In the genomic region with DNA sequence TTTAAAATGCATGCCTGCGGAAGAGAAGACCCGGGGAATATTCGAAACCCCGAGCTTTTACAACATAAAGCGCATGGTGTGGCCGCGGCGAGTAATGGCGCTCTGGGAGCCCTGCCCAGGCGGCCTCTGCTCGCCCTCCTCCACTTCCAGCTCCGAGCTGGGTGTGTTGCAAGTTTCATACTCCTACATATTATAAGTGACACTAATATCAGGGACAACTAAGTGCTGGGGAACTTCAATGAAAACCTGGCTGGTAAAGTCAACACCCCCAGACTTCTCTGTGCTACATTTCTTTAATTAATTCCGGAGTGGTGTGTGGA, we compare ENCODE assay signal across 16 cellular contexts. TPM values are rescaled to one million over a fixed set of nuclear protein-coding genes. Genes with fewer than 3 reads are reported as not detected.
DNase-seq lines count a peak whose midpoint lies in the region; ATAC-seq and TF ChIP-seq lines count a peak whose summit lies in the region.
"Had no signal": no experiment of that assay in that cellular context is flagged by ENCODE, and none has a peak within 500 bp of the region (broad histone marks: within the 10 kb centered on the region; RNA-seq: fewer than 3 reads in every experiment).

No MANE protein-coding gene starts in this region.

- no peaks in the 10 kb centered on the region for H3K9me3 Mint-ChIP-seq in nephron
- H3K9me3 Mint-ChIP-seq: activated CD4-positive, alpha-beta T cell treated with anti-CD3 and anti-CD28 coated beads, Interleukin-2, amount 10 ng/mL, durations not matched to agents 7 days and 5 days had no signal

- H3K27ac Mint-ChIP-seq in nephron, result peak overlapping the region in 1 of 3 experiments; percentile 5
- H3K27ac Mint-ChIP-seq: activated CD4-positive, alpha-beta T cell treated with anti-CD3 and anti-CD28 coated beads, Interleukin-2, amount 10 ng/mL, durations not matched to agents 7 days and 5 days had no signal

- H3K4me3 ChIP-seq in MG63, result peak overlapping the region; percentile 29
- H3K4me3 ChIP-seq: breast epithelium had no signal

- H3K36me3 ChIP-seq in MG63, result peaks cover 36% of the 10 kb centered on the region
- H3K36me3 ChIP-seq: breast epithelium, Peyer's patch had no signal

- H3K27me3 ChIP-seq in MG63, result no peaks in the 10 kb centered on the region

- no peaks in the 10 kb centered on the region for H3K9me3 ChIP-seq in MG63
- H3K9me3 ChIP-seq: breast epithelium, Peyer's patch had no signal

- ATAC-seq in esophagus mucosa, result peak; percentile 23
- no peak for ATAC-seq in GM19467 (IDR thresholded peaks at IDR 0.05; ENCODE audit: unreplicated experiment)

- TF ChIP-seq CTCF in GM13976 (IDR thresholded peaks at IDR 0.05; ENCODE audit: borderline replicate concordance, control extremely low read depth, extremely low read depth, insufficient read depth, missing control alignments), result no peak
- TF ChIP-seq CTCF in nephron (IDR thresholded peaks at IDR 0.05; ENCODE audit: unreplicated experiment in 3 of 3), result no peak

- H3K4me3 Mint-ChIP-seq in nephron, result peak overlapping the region; percentile 51 to 68 (median 66)
- H3K4me3 Mint-ChIP-seq: activated CD4-positive, alpha-beta T cell treated with anti-CD3 and anti-CD28 coated beads, Interleukin-2, amount 10 ng/mL, durations not matched to agents 7 days and 5 days had no signal

- DNase-seq in GM13976 (ENCODE audit: low spot score) (peak; percentile 16), MG63 (peak; percentile 49), retina (no peak), germinal center (ENCODE audit: low spot score) (no peak)
- DNase-seq in activated naive CD4-positive, alpha-beta T cell treated with Interleukin-2 at 50 U/mL for 16 hours, result no peak
- DNase-seq: activated CD4-positive, alpha-beta T cell treated with anti-CD3 and anti-CD28 coated beads, Interleukin-2, amount 10 ng/mL, durations not matched to agents 7 days and 5 days; activated gamma-delta T cell treated with Interleukin-2 at 50 U/mL for 16 hours; NCI-H1417; NCI-H510A treated with DMSO at 0.1 percent for 48 hours; substantia nigra had no signal

- H3K27me3 Mint-ChIP-seq in nephron (ENCODE audit: low read depth), result peaks cover 100% of the 10 kb centered on the region

- H3K4me1 Mint-ChIP-seq in nephron, result peaks cover 18% of the 10 kb centered on the region

- no peaks in the 10 kb centered on the region for H3K36me3 Mint-ChIP-seq in nephron (ENCODE audit: low read depth)

- in situ Hi-C loops in GM13976 (cut with MboI; ENCODE audit: low sequenced_read_pairs, unreplicated experiment), result no loop called here

RNA-seq across cellular contexts. Expression of gene SIM2, which starts 11.8 kb away (rescaled TPM):
- 4.4 and 8.0 TPM in 2 replicates for total RNA-seq in MG63 (2014; rRNA removed; shearing (Covaris generic); ENCODE audit: low replicate concordance)
- 18.3 TPM for total RNA-seq in esophagus mucosa
- total RNA-seq: Peyer's patch; T-helper 2 cell treated with Interferon-gamma antibody and Interleukin-4, amounts not matched to agents 100 ng/mL and 5 ng/mL, for 36 hours had no signal

Comparison
In these comparisons a context has a peak if more than half of its experiments do, and no peak if none do; other contexts are left out.
1. DNase-seq: peak in GM13976 (single experiment) and MG63 (single experiment); none in retina (single experiment), germinal center (single experiment) and activated naive CD4-positive, alpha-beta T cell treated with Interleukin-2 at 50 U/mL for 16 hours (single experiment).